In genomic region chr2:64620661-64621060, GRCh38 we compare ENCODE assay signal across 23 cellular contexts.
"Had no signal": no experiment of that assay in that cellular context is flagged by ENCODE, and none has a peak within 500 bp of the region (broad histone marks: within the 10 kb centered on the region; RNA-seq: fewer than 3 reads in every experiment).

No MANE protein-coding gene starts in this region.

- H3K27ac ChIP-seq: HL-60, RWPE1 had no signal

- H3K27me3 ChIP-seq: MG63 had no signal

- DNase-seq: IMR-90, Karpas-422, KG1, MG63, NCI-H1092, NCI-H1105 treated with DMSO at 0.1 percent for 48 hours, NCI-H1417 treated with DMSO at 0.1 percent for 48 hours, NCI-H146, NCI-H187, NCI-H2029, NCI-H2081 treated with DMSO at 0.1 percent for 48 hours, NCI-H2227 treated with DMSO at 0.1 percent for 48 hours, NCI-H510A, NCI-H524 treated with DMSO at 0.1 percent for 48 hours, NCI-H69, NCI-H774, PC-3, SHP77, SK-N-SH, T-helper 1 cell had no signal

- H3K9me3 ChIP-seq: MG63, SK-N-SH had no signal

- H3K4me2 ChIP-seq: SK-N-SH had no signal

- H3K4me3 ChIP-seq: MG63 had no signal

- H3K36me3 ChIP-seq: MG63 had no signal

- ATAC-seq: Panc1, PC-3 had no signal

- H3K9ac ChIP-seq: SK-N-SH had no signal
